ENCODE assay signal across 10 cellular contexts in the genomic region with DNA sequence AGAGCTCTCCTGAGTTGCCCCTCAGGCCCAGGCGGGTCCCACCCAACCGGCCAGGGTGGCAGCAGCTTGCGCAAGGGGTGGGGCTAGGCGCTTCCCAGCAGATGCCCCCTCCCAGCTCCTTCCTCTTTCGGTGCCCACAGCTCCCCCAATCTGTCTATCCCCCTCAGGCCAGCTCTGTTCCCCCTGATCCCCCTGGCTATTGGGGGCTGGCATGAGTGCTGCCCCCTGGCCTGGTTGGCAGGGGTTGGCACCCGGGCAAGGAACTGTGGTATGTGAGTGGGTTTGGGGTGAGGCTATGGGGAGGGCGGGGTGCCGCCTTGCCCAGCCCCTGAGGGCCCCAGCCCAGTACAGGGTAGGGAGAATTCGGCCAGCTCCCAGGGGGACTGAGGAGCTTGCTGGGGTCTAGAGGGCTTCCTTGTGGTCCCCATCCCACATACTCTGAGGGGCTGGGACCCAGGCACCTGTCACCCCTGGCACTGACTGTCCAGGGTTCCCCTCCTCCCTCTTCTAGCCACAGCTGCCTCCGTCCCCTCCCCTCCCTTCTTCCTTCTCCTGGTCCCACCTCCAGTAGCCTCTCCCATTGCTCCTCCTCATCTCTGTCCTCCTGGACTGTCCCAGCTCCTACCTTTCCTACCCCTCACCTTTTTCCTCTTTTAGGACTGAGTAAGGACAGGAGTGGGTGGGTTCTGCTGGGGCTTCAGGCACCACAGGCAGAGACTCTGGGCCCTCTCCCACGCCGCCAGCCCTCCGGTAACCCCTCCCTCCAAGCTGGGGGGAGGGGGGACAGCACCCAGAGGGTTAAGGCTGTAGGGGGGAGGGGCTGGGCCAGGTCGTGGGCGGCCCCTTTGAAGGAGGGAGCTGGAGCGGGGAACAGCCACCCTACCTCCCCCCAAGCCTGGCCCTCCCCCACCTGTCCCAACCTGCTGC. TPM values are rescaled to one million over a fixed set of nuclear protein-coding genes. Genes with fewer than 3 reads are reported as not detected.
DNase-seq lines count a peak whose midpoint lies in the region; ATAC-seq, FAIRE-seq and TF ChIP-seq lines count a peak whose summit lies in the region.
"Had no signal": no experiment of that assay in that cellular context is flagged by ENCODE, and none has a peak within 500 bp of the region (broad histone marks: within the 10 kb centered on the region; RNA-seq: fewer than 3 reads in every experiment).

No MANE protein-coding gene starts in this region.

- no peak for FAIRE-seq in GM19239 (lab: Jason Lieb, UNC)
- FAIRE-seq: endothelial cell of umbilical vein had no signal

- H3K4me1 Mint-ChIP-seq in CD4-positive, CD25-positive, alpha-beta regulatory T cell: peaks cover 17 to 84% (median 45%) of the 10 kb centered on the region in 4 donors

- H3K9ac ChIP-seq in skeletal muscle tissue (ENCODE audit: low read depth in 1 of 3, low read length in 3 of 3): peak overlapping the region; percentile 76 to 83 (median 77)

- no peaks in the 10 kb centered on the region for H3K27me3 ChIP-seq in CD4-positive, CD25-positive, alpha-beta regulatory T cell (ENCODE audit: control insufficient read depth, insufficient read depth, low read length)
- H3K27me3 ChIP-seq in skeletal muscle tissue (ENCODE audit: control insufficient read depth in 3 of 3, insufficient read depth in 3 of 3, low read length in 3 of 3): no peaks in the 10 kb centered on the region

- no peaks in the 10 kb centered on the region for H3K36me3 ChIP-seq in CD4-positive, CD25-positive, alpha-beta regulatory T cell (ENCODE audit: control insufficient read depth, insufficient read depth, low read length)
- no peaks in the 10 kb centered on the region for H3K36me3 ChIP-seq in skeletal muscle tissue (ENCODE audit: control insufficient read depth in 3 of 3, insufficient read depth in 3 of 3, low read length in 3 of 3)

- peaks cover 97% of the 10 kb centered on the region for H3K4me1 ChIP-seq in CD4-positive, CD25-positive, alpha-beta regulatory T cell (ENCODE audit: control insufficient read depth, insufficient read depth, low read length, poor library complexity, severe bottlenecking)
- peaks cover 67 to 92% (median 79%) of the 10 kb centered on the region in 3 donors for H3K4me1 ChIP-seq in skeletal muscle tissue (ENCODE audit: control insufficient read depth in 3 of 3, insufficient read depth in 3 of 3, low read length in 3 of 3)

- peaks cover 5% of the 10 kb centered on the region for H3K36me3 Mint-ChIP-seq in CD4-positive, CD25-positive, alpha-beta regulatory T cell

- H3K9me3 ChIP-seq in CD4-positive, CD25-positive, alpha-beta regulatory T cell (ENCODE audit: control insufficient read depth in 2 of 2, low read length in 2 of 2): no peaks in the 10 kb centered on the region
- no peaks in the 10 kb centered on the region for H3K9me3 ChIP-seq in skeletal muscle tissue (ENCODE audit: control insufficient read depth in 3 of 3, low read length in 3 of 3)

- H3K4me3 Mint-ChIP-seq in CD4-positive, CD25-positive, alpha-beta regulatory T cell: peak overlapping the region; percentile 94 to 99 (median 94)

- ATAC-seq in CD4-positive, CD25-positive, alpha-beta regulatory T cell (ENCODE audit: low read depth in 2 of 2): no peak
- ATAC-seq in esophagus mucosa: peak; percentile 27
- ATAC-seq in GM18505 (IDR thresholded peaks at IDR 0.05; ENCODE audit: unreplicated experiment): no peak
- no peak for ATAC-seq in GM19035 (IDR thresholded peaks at IDR 0.05; ENCODE audit: unreplicated experiment)
- ATAC-seq: SK-N-SH treated with all-trans-retinoic acid at 6 μM for 48 hours had no signal

- TF ChIP-seq POLR2A in GM18505 (IDR thresholded peaks at IDR 0.05; ENCODE audit: borderline replicate concordance, extremely low read depth, insufficient read depth, insufficient read length): no peak

- H3K9me3 Mint-ChIP-seq in CD4-positive, CD25-positive, alpha-beta regulatory T cell: no peaks in the 10 kb centered on the region

- H3K27me3 Mint-ChIP-seq in CD4-positive, CD25-positive, alpha-beta regulatory T cell: no peaks in the 10 kb centered on the region

- peak overlapping the region; percentile 84 for H3K27ac ChIP-seq in CD4-positive, CD25-positive, alpha-beta regulatory T cell (ENCODE audit: insufficient read depth, low read length, poor library complexity, severe bottlenecking)
- H3K27ac ChIP-seq in skeletal muscle tissue (ENCODE audit: low read depth, low read length): peak overlapping the region; percentile 97

- DNase-seq in CD4-positive, CD25-positive, alpha-beta regulatory T cell: peak in 1 of 3 donors; percentile 81
- DNase-seq in UCSD-AML1 (lab: John Stamatoyannopoulos, UW; ENCODE audit: unreplicated experiment) (peak; percentile 52), GM19239 (ENCODE audit: insufficient read length, low spot score) (no peak), kidney tubule cell (ENCODE audit: low spot score) (no peak)

- peak overlapping the region; percentile 59 to 97 (median 91) for H3K27ac Mint-ChIP-seq in CD4-positive, CD25-positive, alpha-beta regulatory T cell

- H3K4me3 ChIP-seq in CD4-positive, CD25-positive, alpha-beta regulatory T cell (ENCODE audit: low read depth, low read length): peak overlapping the region; percentile 73
- peak overlapping the region; percentile 41 to 60 (median 55) for H3K4me3 ChIP-seq in skeletal muscle tissue (ENCODE audit: low read length in 3 of 3)

RNA-seq across cellular contexts. Expression of gene ZBTB7B, which starts 5.7 kb away (rescaled TPM):
- total RNA-seq in CD4-positive, CD25-positive, alpha-beta regulatory T cell: 68.0 TPM
- polyA plus RNA-seq in CD4-positive, CD25-positive, alpha-beta regulatory T cell: 1 to 10 TPM; 3.7 to 6.5 (median 5.3) TPM
- 132 TPM for total RNA-seq in esophagus mucosa
- total RNA-seq in skeletal muscle tissue: 7.8 TPM

RNA-seq across cellular contexts. Expression of gene LENEP, which starts 14.9 kb away (rescaled TPM):
- total RNA-seq in CD4-positive, CD25-positive, alpha-beta regulatory T cell: not detected
- polyA plus RNA-seq in CD4-positive, CD25-positive, alpha-beta regulatory T cell: not detected
- not detected for total RNA-seq in esophagus mucosa
- not detected for total RNA-seq in skeletal muscle tissue
- polyA plus RNA-seq: endothelial cell of umbilical vein had no signal

RNA-seq across cellular contexts. Expression of gene FLAD1, which starts 25.1 kb away (rescaled TPM):
- total RNA-seq in CD4-positive, CD25-positive, alpha-beta regulatory T cell: 39.1 TPM
- polyA plus RNA-seq in CD4-positive, CD25-positive, alpha-beta regulatory T cell: 10 to 100 TPM; 41.0 to 60.3 (median 44.0) TPM
- 29.6 TPM for total RNA-seq in esophagus mucosa
- total RNA-seq in skeletal muscle tissue: 16.2 TPM

RNA-seq across cellular contexts. Expression of gene DCST2, which starts 25.3 kb away (rescaled TPM):
- total RNA-seq in CD4-positive, CD25-positive, alpha-beta regulatory T cell: 1.4 TPM
- polyA plus RNA-seq in CD4-positive, CD25-positive, alpha-beta regulatory T cell: not detected
- total RNA-seq in esophagus mucosa (1.3 TPM), skeletal muscle tissue (not detected)

RNA-seq across cellular contexts. Expression of gene DCST1, which starts 25.3 kb away (rescaled TPM):
- total RNA-seq in CD4-positive, CD25-positive, alpha-beta regulatory T cell: 0.32 TPM
- not detected for polyA plus RNA-seq in CD4-positive, CD25-positive, alpha-beta regulatory T cell
- total RNA-seq in esophagus mucosa: 0.32 TPM
- not detected for total RNA-seq in skeletal muscle tissue
- total RNA-seq: endothelial cell of umbilical vein had no signal
- polyA plus RNA-seq: endothelial cell of umbilical vein had no signal
